Comparison of ENCODE assay signal across 27 cellular contexts in genomic region chr10:71780722-71781121, GRCh38. TPM values are rescaled to one million over a fixed set of nuclear protein-coding genes. Genes with fewer than 3 reads are reported as not detected.
DNase-seq lines count a peak whose midpoint lies in the region; ATAC-seq, FAIRE-seq and TF ChIP-seq lines count a peak whose summit lies in the region.
"Had no signal": no experiment of that assay in that cellular context is flagged by ENCODE, and none has a peak within 500 bp of the region (broad histone marks: within the 10 kb centered on the region; RNA-seq: fewer than 3 reads in every experiment).

No MANE protein-coding gene starts in this region.

- peak overlapping the region; percentile 57 for H3K27ac Mint-ChIP-seq in activated naive CD4-positive, alpha-beta T cell treated with anti-CD3 and anti-CD28 coated beads, Interleukin-2, amount 50 U/mL, for 24 hours
- H3K27ac Mint-ChIP-seq in activated naive CD4-positive, alpha-beta T cell treated with anti-CD3 and anti-CD28 coated beads for 36 hours, result no peak overlapping the region
- H3K27ac Mint-ChIP-seq: activated naive CD4-positive, alpha-beta T cell treated with anti-CD3 and anti-CD28 coated beads, Interleukin-2, amount 10 ng/mL, durations not matched to agents 7 days and 5 days; activated T-cell treated with anti-CD3 and anti-CD28 coated beads, Interleukin-2, amount 50 U/mL, for 72 hours had no signal

- H3K79me1 ChIP-seq in H1 (ENCODE audit: low read depth, low read length), result no peaks in the 10 kb centered on the region; the same call in 1 of the 2 replicates

- H3K79me2 ChIP-seq in OCI-LY7 (ENCODE audit: insufficient read depth, low read depth, low read length) (no peaks in the 10 kb centered on the region), H1 (ENCODE audit: control insufficient read depth in 1 of 2, insufficient read depth in 2 of 2, low read length in 2 of 2) (no peaks in the 10 kb centered on the region), osteoblast (ENCODE audit: insufficient read depth, low read length) (no peaks in the 10 kb centered on the region)

- no peak for TF ChIP-seq POLR2A in H1 (IDR thresholded peaks at IDR 0.05; ENCODE audit: control extremely low read depth in 1 of 2, low read depth in 2 of 2, low read length in 2 of 2)

- H3K4me3 ChIP-seq in OCI-LY7 (ENCODE audit: low read depth, low read length, poor library complexity, severe bottlenecking) (no peak overlapping the region), H1 (ENCODE audit: extremely low read depth in 1 of 4, insufficient read depth in 2 of 4, low read depth in 3 of 4, low read length in 4 of 4) (no peak overlapping the region), osteoblast (ENCODE audit: insufficient read depth, low read length) (no peak overlapping the region)
- H3K4me3 ChIP-seq: breast epithelium, colonic mucosa, gastrocnemius medialis, psoas muscle had no signal

- H2AK5ac ChIP-seq in H1 (ENCODE audit: low read depth, low read length), result no peak overlapping the region

- no peak overlapping the region for H3K4me3 Mint-ChIP-seq in activated naive CD4-positive, alpha-beta T cell treated with anti-CD3 and anti-CD28 coated beads, Interleukin-2, amount 50 U/mL, for 24 hours
- H3K4me3 Mint-ChIP-seq in activated naive CD4-positive, alpha-beta T cell treated with anti-CD3 and anti-CD28 coated beads for 36 hours, result no peak overlapping the region
- H3K4me3 Mint-ChIP-seq: activated naive CD4-positive, alpha-beta T cell treated with anti-CD3 and anti-CD28 coated beads, Interleukin-2, amount 10 ng/mL, durations not matched to agents 7 days and 5 days; activated T-cell treated with anti-CD3 and anti-CD28 coated beads, Interleukin-2, amount 50 U/mL, for 72 hours; CD4-positive, alpha-beta memory T cell had no signal

- CTCF ChIA-PET in activated naive CD4-positive, alpha-beta T cell treated with anti-CD3 and anti-CD28 coated beads for 36 hours (lab: Charles Lee), result no interaction called here
- CTCF ChIA-PET in OCI-LY7 (lab: Charles Lee; ENCODE audit: unreplicated experiment) (no interaction called here), H1 (lab: Charles Lee; ENCODE audit: partially characterized antibody) (interaction anchor here (0.8 to 2.3 kb wide), 4 partner anchors 13 to 25 kb away, joined by 4 to 11 read pairs (median 4); no protein-coding TSS in a partner anchor)

- H3K27me3 Mint-ChIP-seq in activated naive CD4-positive, alpha-beta T cell treated with anti-CD3 and anti-CD28 coated beads, Interleukin-2, amount 50 U/mL, for 24 hours, result no peaks in the 10 kb centered on the region
- H3K27me3 Mint-ChIP-seq in activated naive CD4-positive, alpha-beta T cell treated with anti-CD3 and anti-CD28 coated beads for 36 hours (ENCODE audit: low read depth), result no peaks in the 10 kb centered on the region

- H3K4me2 ChIP-seq in OCI-LY7 (ENCODE audit: low read length) (no peak overlapping the region), H1 (ENCODE audit: insufficient read depth in 1 of 2, low read depth in 2 of 2, low read length in 2 of 2) (no peak overlapping the region), osteoblast (ENCODE audit: insufficient read depth, low read length) (no peak overlapping the region)

- H2AFZ ChIP-seq in OCI-LY7 (ENCODE audit: low read length) (no peak overlapping the region), H1 (ENCODE audit: low read length) (no peak overlapping the region), osteoblast (ENCODE audit: low read length) (no peak overlapping the region)

- TF ChIP-seq CTCF in OCI-LY7 (conservative IDR thresholded peaks at IDR 0.05; ENCODE audit: low read length) (peak; percentile 54), H1 (IDR thresholded peaks at IDR 0.05; ENCODE audit: control extremely low read depth in 1 of 3, insufficient read depth in 1 of 3, low read depth in 1 of 3, low read length in 3 of 3) (peak; percentile 23 to 47 (median 32); a peak in 3 of 4 replicates), osteoblast (IDR thresholded peaks at IDR 0.05; ENCODE audit: extremely low read depth, low read depth, low read length) (no peak)

- BruUV-seq in OCI-LY7 (replicated peaks; lab: Mats Ljungman, UMichigan), result no TSS peak

- no peak overlapping the region for H3K23ac ChIP-seq in H1 (ENCODE audit: insufficient read length)

- H2BK120ac ChIP-seq in H1 (replicated peaks; ENCODE audit: low read depth, low read length), result no peak overlapping the region

- H2BK15ac ChIP-seq in H1 (ENCODE audit: low read length), result no peak overlapping the region

- no peak overlapping the region for H3K56ac ChIP-seq in H1 (replicated peaks; ENCODE audit: insufficient read length, low read depth, low read length)

- no peak for TF ChIP-seq EP300 in H1 (IDR thresholded peaks at IDR 0.05; ENCODE audit: borderline replicate concordance in 1 of 2, low read depth in 2 of 2, low read length in 2 of 2)

- no peaks in the 10 kb centered on the region for H3K27me3 ChIP-seq in H1 (replicated peaks in 1 of 4; ENCODE audit: control insufficient read depth in 3 of 4, extremely low read depth in 1 of 4, insufficient read depth in 3 of 4, low read length in 3 of 4)
- no peaks in the 10 kb centered on the region for H3K27me3 ChIP-seq in osteoblast (ENCODE audit: insufficient read depth, low read length)
- H3K27me3 ChIP-seq: breast epithelium, colonic mucosa, gastrocnemius medialis had no signal

- H3K9me3 Mint-ChIP-seq in activated naive CD4-positive, alpha-beta T cell treated with anti-CD3 and anti-CD28 coated beads, Interleukin-2, amount 50 U/mL, for 24 hours, result no peaks in the 10 kb centered on the region
- peaks cover 5% of the 10 kb centered on the region for H3K9me3 Mint-ChIP-seq in activated naive CD4-positive, alpha-beta T cell treated with anti-CD3 and anti-CD28 coated beads for 36 hours

- H3K27ac ChIP-seq in OCI-LY7 (ENCODE audit: low read depth, low read length, poor library complexity, severe bottlenecking) (no peak overlapping the region), H1 (ENCODE audit: low read depth, low read length) (no peak overlapping the region), osteoblast (ENCODE audit: low read depth, low read length) (no peak overlapping the region), substantia nigra (ENCODE audit: low read depth, low read length, poor library complexity, severe bottlenecking) (no peak overlapping the region)
- H3K27ac ChIP-seq: 22Rv1, breast epithelium, colonic mucosa, gastrocnemius medialis, psoas muscle had no signal

- H3K9me2 ChIP-seq in OCI-LY7 (ENCODE audit: insufficient read depth, low read length), result no peaks in the 10 kb centered on the region

- H3K9ac ChIP-seq in H1 (replicated peaks in 1 of 4; ENCODE audit: extremely low read depth in 1 of 4, low read depth in 3 of 4, low read length in 3 of 4), result no peak overlapping the region

- no peak for ATAC-seq in GM18498 (IDR thresholded peaks at IDR 0.05; ENCODE audit: unreplicated experiment)
- ATAC-seq: activated T-cell treated with anti-CD3 and anti-CD28 coated beads, Interleukin-2, amount 50 U/mL, for 72 hours; esophagus mucosa; gastrocnemius medialis; psoas muscle had no signal

- H4K5ac ChIP-seq in H1 (ENCODE audit: insufficient read length, low read depth, low read length), result no peak overlapping the region

- no peak overlapping the region for H3K14ac ChIP-seq in H1 (ENCODE audit: insufficient read length)

- no peak overlapping the region for H2BK20ac ChIP-seq in H1 (ENCODE audit: low read length)

- H2BK5ac ChIP-seq in H1 (ENCODE audit: low read depth, low read length), result no peak overlapping the region

- WGBS in H1 (ENCODE audit: extremely low coverage in 1 of 2, insufficient coverage in 1 of 2, insufficient read length in 1 of 2, insufficient replicate concordance in 2 of 2, low coverage in 1 of 2, low lambda C conversion rate in 2 of 2, missing lambda C conversion rate in 1 of 2), 2 experiments, result 86% methylated on average over 9 of the region's 9 CpGs; no CpG with 5 or more reads in 1 of the 2 experiments

- peaks cover 12% of the 10 kb centered on the region for H3K4me1 Mint-ChIP-seq in activated naive CD4-positive, alpha-beta T cell treated with anti-CD3 and anti-CD28 coated beads, Interleukin-2, amount 50 U/mL, for 24 hours
- H3K4me1 Mint-ChIP-seq in activated naive CD4-positive, alpha-beta T cell treated with anti-CD3 and anti-CD28 coated beads for 36 hours (ENCODE audit: low read depth), result peaks cover 17% of the 10 kb centered on the region

- peak; percentile 55 to 67 for TF ChIP-seq RAD21 in H1 (IDR thresholded peaks at IDR 0.05 in 1 of 2, conservative IDR thresholded peaks at IDR 0.05 in 1 of 2; ENCODE audit: low read depth in 2 of 2, low read length in 2 of 2)

- DNase-seq in activated naive CD4-positive, alpha-beta T cell treated with anti-CD3 and anti-CD28 coated beads for 36 hours, result no peak
- peak; percentile 28 for DNase-seq in OCI-LY7 (ENCODE audit: low spot score)
- DNase-seq in H1 (ENCODE audit: low read depth in 1 of 2, low spot score in 2 of 2), result no peak
- DNase-seq in osteoblast (ENCODE audit: insufficient read length, low spot score, missing footprints), result peak; percentile 77
- DNase-seq in substantia nigra (lab: John Stamatoyannopoulos, UW), result no peak
- no peak for DNase-seq in SKM-1 treated with dmso at 0.1 percent for 144 hours (lab: John Stamatoyannopoulos, UW; ENCODE audit: unreplicated experiment)
- DNase-seq: activated naive CD4-positive, alpha-beta T cell treated with anti-CD3 and anti-CD28 coated beads, Interleukin-2, amount 10 ng/mL, durations not matched to agents 7 days and 5 days; activated T-cell treated with anti-CD3 and anti-CD28 coated beads, Interleukin-2, amount 50 U/mL, for 72 hours; amygdala; CD4-positive, alpha-beta memory T cell; colonic mucosa; effector memory CD4-positive, alpha-beta T cell; gastrocnemius medialis; hippocampal formation; islet precursor cell; MM.1S; NCI-H1436; NCI-H510A; psoas muscle; T-helper 1 cell had no signal

- H4K91ac ChIP-seq in H1 (replicated peaks; ENCODE audit: insufficient read length, low read length), result no peak overlapping the region

- no peak overlapping the region for H3K4ac ChIP-seq in H1 (replicated peaks; ENCODE audit: insufficient read length, low read depth, low read length)

- no peak overlapping the region for H2BK12ac ChIP-seq in H1 (ENCODE audit: low read depth, low read length)

- H3K23me2 ChIP-seq in H1 (ENCODE audit: low read depth, low read length), result no peaks in the 10 kb centered on the region

- POLR2A ChIA-PET in OCI-LY7 (lab: Charles Lee) (no interaction called here), H1 (lab: Charles Lee; ENCODE audit: partially characterized antibody) (no interaction called here)

- FAIRE-seq in H1 (lab: Jason Lieb, UNC), result peak; percentile 32
- FAIRE-seq: G401.6, RCC 7860 had no signal

- H4K20me1 ChIP-seq in OCI-LY7 (ENCODE audit: insufficient read depth, low read length) (no peaks in the 10 kb centered on the region), H1 (replicated peaks in 1 of 2; ENCODE audit: control insufficient read depth in 1 of 2, insufficient read depth in 2 of 2, low read length in 2 of 2) (no peaks in the 10 kb centered on the region), osteoblast (ENCODE audit: insufficient read depth, low read length) (no peaks in the 10 kb centered on the region)

- H3K36me3 Mint-ChIP-seq in activated naive CD4-positive, alpha-beta T cell treated with anti-CD3 and anti-CD28 coated beads, Interleukin-2, amount 50 U/mL, for 24 hours, result no peaks in the 10 kb centered on the region
- H3K36me3 Mint-ChIP-seq in activated naive CD4-positive, alpha-beta T cell treated with anti-CD3 and anti-CD28 coated beads for 36 hours (ENCODE audit: low read depth), result peaks cover 1% of the 10 kb centered on the region
- H3K36me3 Mint-ChIP-seq: CD4-positive, alpha-beta memory T cell had no signal

- H3K4me1 ChIP-seq in OCI-LY7 (ENCODE audit: insufficient read depth, low read length, poor library complexity, severe bottlenecking) (peaks cover 13% of the 10 kb centered on the region), H1 (replicated peaks in 1 of 4; ENCODE audit: control insufficient read depth in 3 of 4, insufficient read depth in 4 of 4, low read length in 3 of 4) (peaks cover 0 to 6% (median 3%) of the 10 kb centered on the region in 4 experiments; a peak in 5 of 7 replicates), osteoblast (ENCODE audit: insufficient read depth, low read length) (no peaks in the 10 kb centered on the region)
- H3K4me1 ChIP-seq: breast epithelium, colonic mucosa, psoas muscle had no signal

- no peaks in the 10 kb centered on the region for H3K9me3 ChIP-seq in OCI-LY7 (ENCODE audit: low read length)
- H3K9me3 ChIP-seq in H1 (ENCODE audit: insufficient read depth in 2 of 2, low read depth in 1 of 2, low read length in 1 of 2), result 0 out of 4 replicates have a peak, but pooled peaks cover 0 to 6% of the 10 kb centered on the region in 2 experiments
- H3K9me3 ChIP-seq in osteoblast (ENCODE audit: low read depth, low read length), result no peaks in the 10 kb centered on the region
- H3K9me3 ChIP-seq: breast epithelium, colonic mucosa, gastrocnemius medialis, psoas muscle had no signal

- intact Hi-C loops in activated naive CD4-positive, alpha-beta T cell treated with anti-CD3 and anti-CD28 coated beads for 36 hours (cut with micrococcal nuclease), result no loop called here
- intact Hi-C loops in OCI-LY7 (cut with micrococcal nuclease; ENCODE audit: unreplicated experiment), result no loop called here

- H4K8ac ChIP-seq in H1 (ENCODE audit: extremely low read depth, insufficient read depth, low read length), result no peak overlapping the region

- no peak overlapping the region for H3K18ac ChIP-seq in H1 (ENCODE audit: extremely low read depth, low read length)

- no peaks in the 10 kb centered on the region for H3K36me3 ChIP-seq in OCI-LY7 (ENCODE audit: insufficient read depth, low read length)
- no peaks in the 10 kb centered on the region for H3K36me3 ChIP-seq in H1 (ENCODE audit: control insufficient read depth in 2 of 4, insufficient read depth in 4 of 4, low read length in 3 of 4)
- H3K36me3 ChIP-seq in osteoblast (ENCODE audit: insufficient read depth, low read length), result no peaks in the 10 kb centered on the region
- H3K36me3 ChIP-seq: breast epithelium, colonic mucosa, gastrocnemius medialis had no signal

RNA-seq across cellular contexts. Expression of gene VSIR, which starts 7.4 kb away (rescaled TPM):
- 10 to 100 TPM; 52.0 to 55.5 TPM for total RNA-seq in activated naive CD4-positive, alpha-beta T cell treated with anti-CD3 and anti-CD28 coated beads for 36 hours
- total RNA-seq in OCI-LY7 (2014; rRNA removed; shearing (Covaris generic)), result 2.1 and 2.2 TPM in 2 replicates
- total RNA-seq in OCI-LY7 (2022) (4.9 and 9.0 TPM in 2 replicates), osteoblast (69.5 and 75.3 TPM in 2 replicates)
- not detected in 2 replicates for total RNA-seq in H1 (2021; fragmentation: NEBNext Ultra II Directional; extraction: Animal tissue kit (Norgen Biotek cat#: 25700))
- polyA plus RNA-seq in H1 (2011; rRNA removed), result 0.33 and 0.75 TPM in 2 replicates
- 0.06 TPM for polyA plus RNA-seq in H1 (2011; cell fraction: cytosol; rRNA removed)
- 0.56 TPM for polyA plus RNA-seq in H1 (2011; cell fraction: nucleus; rRNA removed)
- 0.08 to 0.32 TPM (median 0.29 TPM) in 3 of 4 replicates, not detected in the other for polyA plus RNA-seq in H1 (2012, experiment 1 of 2)
- polyA plus RNA-seq in H1 (2012, experiment 2 of 2), result 0.22 TPM
- polyA plus RNA-seq in H1 (2013, experiment 1 of 2), result 0.34 TPM
- 0.42 TPM for polyA plus RNA-seq in H1 (2013, experiment 2 of 2)
- 0.17 and 0.35 TPM in 2 replicates for polyA minus RNA-seq in H1 (2011; rRNA and poly(A)+ RNA removed)
- polyA minus RNA-seq in H1 (2011; cell fraction: cytosol; rRNA and poly(A)+ RNA removed), result 1.0 TPM
- 0.90 TPM for polyA minus RNA-seq in H1 (2011; cell fraction: nucleus; rRNA and poly(A)+ RNA removed)

Comparison
In these comparisons a context has a peak if more than half of its experiments do, and no peak if none do; other contexts are left out.
1. DNase-seq: peak in OCI-LY7 (single experiment) and osteoblast (single experiment); none in activated naive CD4-positive, alpha-beta T cell treated with anti-CD3 and anti-CD28 coated beads for 36 hours (single experiment), H1 (0 of 2), substantia nigra (0 of 49) and SKM-1 treated with dmso at 0.1 percent for 144 hours (single experiment).